1 cellular context compared by ENCODE assay signal in the genomic region with DNA sequence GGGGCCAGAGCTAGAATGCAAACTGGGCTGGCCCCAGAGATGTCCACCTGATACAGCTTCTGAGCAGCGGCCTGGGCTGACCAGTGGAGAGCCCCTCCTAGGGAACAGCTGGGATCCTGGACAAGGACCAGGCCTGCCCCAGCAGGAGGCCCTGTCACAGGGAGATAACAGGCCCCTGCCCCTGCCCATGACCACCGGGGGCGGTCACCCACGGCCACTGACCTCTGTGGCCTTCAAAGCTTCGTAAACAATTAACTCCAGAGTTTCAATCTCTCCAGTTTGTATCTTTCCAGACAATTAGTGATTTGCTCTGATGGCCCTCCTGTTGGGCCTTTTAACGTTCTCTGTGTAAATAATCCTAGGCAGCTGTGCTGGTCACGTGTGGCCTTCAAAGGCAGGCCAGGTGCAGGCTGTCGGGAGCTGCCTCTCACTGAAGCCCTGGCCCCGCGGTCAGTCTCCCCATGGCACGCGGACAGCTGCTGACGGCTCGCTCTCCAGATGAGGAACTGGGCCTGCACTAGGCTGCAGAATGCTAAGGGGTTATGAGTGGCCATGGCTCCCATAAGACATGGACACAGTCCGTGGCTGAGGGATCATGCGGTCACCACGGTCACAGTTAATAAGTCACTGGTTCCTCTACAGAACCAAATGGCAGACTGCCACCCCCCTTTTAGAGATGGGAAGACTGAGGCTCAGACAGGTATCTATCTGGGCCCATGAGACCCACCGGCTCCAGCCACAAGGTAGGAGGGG.
TF ChIP-seq lines count a peak whose summit lies in the region.

No MANE protein-coding gene starts in this region.

TF ChIP-seq in K562, 482 proteins besides CTCF, POLR2A, EP300 and RAD21 (continued from another document and continues in another):
- TF ChIP-seq RBBP5 (IDR thresholded peaks at IDR 0.05; ENCODE audit: borderline replicate concordance, insufficient read depth, low read length, poor library complexity, severe bottlenecking): peak; percentile 21
- no peak for TF ChIP-seq ZNF561 (CRISPR knock-in tag; conservative IDR thresholded peaks at IDR 0.05)
- TF ChIP-seq CHD1 (IDR thresholded peaks at IDR 0.05; ENCODE audit: low read length): no peak
- TF ChIP-seq SPI1 (IDR thresholded peaks at IDR 0.05; ENCODE audit: borderline replicate concordance, low read depth, low read length): peak; percentile 56; the same call in 1 of the 2 replicates
- TF ChIP-seq, protein P1, sequence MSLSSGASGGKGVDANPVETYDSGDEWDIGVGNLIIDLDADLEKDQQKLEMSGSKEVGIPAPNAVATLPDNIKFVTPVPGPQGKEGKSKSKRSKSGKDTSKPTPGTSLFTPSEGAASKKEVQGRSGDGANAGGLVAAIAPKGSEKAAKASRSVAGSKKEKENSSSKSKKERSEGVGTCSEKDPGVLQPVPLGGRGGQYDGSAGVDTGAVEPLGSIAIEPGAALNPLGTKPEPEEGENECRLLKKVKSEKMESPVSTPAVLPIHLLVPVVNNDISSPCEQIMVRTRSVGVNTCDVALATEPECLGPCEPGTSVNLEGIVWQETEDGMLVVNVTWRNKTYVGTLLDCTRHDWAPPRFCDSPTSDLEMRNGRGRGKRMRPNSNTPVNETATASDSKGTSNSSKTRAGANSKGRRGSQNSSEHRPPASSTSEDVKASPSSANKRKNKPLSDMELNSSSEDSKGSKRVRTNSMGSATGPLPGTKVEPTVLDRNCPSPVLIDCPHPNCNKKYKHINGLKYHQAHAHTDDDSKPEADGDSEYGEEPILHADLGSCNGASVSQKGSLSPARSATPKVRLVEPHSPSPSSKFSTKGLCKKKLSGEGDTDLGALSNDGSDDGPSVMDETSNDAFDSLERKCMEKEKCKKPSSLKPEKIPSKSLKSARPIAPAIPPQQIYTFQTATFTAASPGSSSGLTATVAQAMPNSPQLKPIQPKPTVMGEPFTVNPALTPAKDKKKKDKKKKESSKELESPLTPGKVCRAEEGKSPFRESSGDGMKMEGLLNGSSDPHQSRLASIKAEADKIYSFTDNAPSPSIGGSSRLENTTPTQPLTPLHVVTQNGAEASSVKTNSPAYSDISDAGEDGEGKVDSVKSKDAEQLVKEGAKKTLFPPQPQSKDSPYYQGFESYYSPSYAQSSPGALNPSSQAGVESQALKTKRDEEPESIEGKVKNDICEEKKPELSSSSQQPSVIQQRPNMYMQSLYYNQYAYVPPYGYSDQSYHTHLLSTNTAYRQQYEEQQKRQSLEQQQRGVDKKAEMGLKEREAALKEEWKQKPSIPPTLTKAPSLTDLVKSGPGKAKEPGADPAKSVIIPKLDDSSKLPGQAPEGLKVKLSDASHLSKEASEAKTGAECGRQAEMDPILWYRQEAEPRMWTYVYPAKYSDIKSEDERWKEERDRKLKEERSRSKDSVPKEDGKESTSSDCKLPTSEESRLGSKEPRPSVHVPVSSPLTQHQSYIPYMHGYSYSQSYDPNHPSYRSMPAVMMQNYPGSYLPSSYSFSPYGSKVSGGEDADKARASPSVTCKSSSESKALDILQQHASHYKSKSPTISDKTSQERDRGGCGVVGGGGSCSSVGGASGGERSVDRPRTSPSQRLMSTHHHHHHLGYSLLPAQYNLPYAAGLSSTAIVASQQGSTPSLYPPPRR (CRISPR knock-in tag; IDR thresholded peaks at IDR 0.05; ENCODE audit: borderline replicate concordance): 0 out of 2 replicates have a peak, but pooled peaks have one; percentile 29
- TF ChIP-seq, protein P2, sequence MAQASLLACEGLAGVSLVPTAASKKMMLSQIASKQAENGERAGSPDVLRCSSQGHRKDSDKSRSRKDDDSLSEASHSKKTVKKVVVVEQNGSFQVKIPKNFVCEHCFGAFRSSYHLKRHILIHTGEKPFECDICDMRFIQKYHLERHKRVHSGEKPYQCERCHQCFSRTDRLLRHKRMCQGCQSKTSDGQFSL (CRISPR knock-in tag; IDR thresholded peaks at IDR 0.05): no peak
- TF ChIP-seq, protein P2 (tag; IDR thresholded peaks at IDR 0.05): no peak
- TF ChIP-seq, protein P3, sequence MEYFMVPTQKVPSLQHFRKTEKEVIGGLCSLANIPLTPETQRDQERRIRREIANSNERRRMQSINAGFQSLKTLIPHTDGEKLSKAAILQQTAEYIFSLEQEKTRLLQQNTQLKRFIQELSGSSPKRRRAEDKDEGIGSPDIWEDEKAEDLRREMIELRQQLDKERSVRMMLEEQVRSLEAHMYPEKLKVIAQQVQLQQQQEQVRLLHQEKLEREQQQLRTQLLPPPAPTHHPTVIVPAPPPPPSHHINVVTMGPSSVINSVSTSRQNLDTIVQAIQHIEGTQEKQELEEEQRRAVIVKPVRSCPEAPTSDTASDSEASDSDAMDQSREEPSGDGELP (CRISPR knock-in tag; IDR thresholded peaks at IDR 0.05; ENCODE audit: borderline replicate concordance): peak; percentile 97
- TF ChIP-seq CREM (IDR thresholded peaks at IDR 0.05; ENCODE audit: low read depth): no peak
- peak; percentile 53; the same call in 1 of the 2 replicates for TF ChIP-seq BCOR (IDR thresholded peaks at IDR 0.05)
- TF ChIP-seq, protein P4, sequence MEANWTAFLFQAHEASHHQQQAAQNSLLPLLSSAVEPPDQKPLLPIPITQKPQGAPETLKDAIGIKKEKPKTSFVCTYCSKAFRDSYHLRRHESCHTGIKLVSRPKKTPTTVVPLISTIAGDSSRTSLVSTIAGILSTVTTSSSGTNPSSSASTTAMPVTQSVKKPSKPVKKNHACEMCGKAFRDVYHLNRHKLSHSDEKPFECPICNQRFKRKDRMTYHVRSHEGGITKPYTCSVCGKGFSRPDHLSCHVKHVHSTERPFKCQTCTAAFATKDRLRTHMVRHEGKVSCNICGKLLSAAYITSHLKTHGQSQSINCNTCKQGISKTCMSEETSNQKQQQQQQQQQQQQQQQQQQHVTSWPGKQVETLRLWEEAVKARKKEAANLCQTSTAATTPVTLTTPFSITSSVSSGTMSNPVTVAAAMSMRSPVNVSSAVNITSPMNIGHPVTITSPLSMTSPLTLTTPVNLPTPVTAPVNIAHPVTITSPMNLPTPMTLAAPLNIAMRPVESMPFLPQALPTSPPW (CRISPR knock-in tag; IDR thresholded peaks at IDR 0.05): peak; percentile 77
- peak; percentile 52; the same call in 1 of the 2 replicates for TF ChIP-seq SMARCA5 (IDR thresholded peaks at IDR 0.05)
- TF ChIP-seq, protein P5, sequence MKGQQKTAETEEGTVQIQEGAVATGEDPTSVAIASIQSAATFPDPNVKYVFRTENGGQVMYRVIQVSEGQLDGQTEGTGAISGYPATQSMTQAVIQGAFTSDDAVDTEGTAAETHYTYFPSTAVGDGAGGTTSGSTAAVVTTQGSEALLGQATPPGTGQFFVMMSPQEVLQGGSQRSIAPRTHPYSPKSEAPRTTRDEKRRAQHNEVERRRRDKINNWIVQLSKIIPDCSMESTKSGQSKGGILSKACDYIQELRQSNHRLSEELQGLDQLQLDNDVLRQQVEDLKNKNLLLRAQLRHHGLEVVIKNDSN (CRISPR knock-in tag; IDR thresholded peaks at IDR 0.05): peak; percentile 91
- no peak for TF ChIP-seq ZNF23 (CRISPR knock-in tag; IDR thresholded peaks at IDR 0.05)
- TF ChIP-seq, protein P6, sequence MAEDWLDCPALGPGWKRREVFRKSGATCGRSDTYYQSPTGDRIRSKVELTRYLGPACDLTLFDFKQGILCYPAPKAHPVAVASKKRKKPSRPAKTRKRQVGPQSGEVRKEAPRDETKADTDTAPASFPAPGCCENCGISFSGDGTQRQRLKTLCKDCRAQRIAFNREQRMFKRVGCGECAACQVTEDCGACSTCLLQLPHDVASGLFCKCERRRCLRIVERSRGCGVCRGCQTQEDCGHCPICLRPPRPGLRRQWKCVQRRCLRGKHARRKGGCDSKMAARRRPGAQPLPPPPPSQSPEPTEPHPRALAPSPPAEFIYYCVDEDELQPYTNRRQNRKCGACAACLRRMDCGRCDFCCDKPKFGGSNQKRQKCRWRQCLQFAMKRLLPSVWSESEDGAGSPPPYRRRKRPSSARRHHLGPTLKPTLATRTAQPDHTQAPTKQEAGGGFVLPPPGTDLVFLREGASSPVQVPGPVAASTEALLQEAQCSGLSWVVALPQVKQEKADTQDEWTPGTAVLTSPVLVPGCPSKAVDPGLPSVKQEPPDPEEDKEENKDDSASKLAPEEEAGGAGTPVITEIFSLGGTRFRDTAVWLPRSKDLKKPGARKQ (CRISPR knock-in tag; IDR thresholded peaks at IDR 0.05): no peak
- TF ChIP-seq RNF2 (IDR thresholded peaks at IDR 0.05): 0 out of 2 replicates have a peak, but pooled peaks have one; percentile 12
- TF ChIP-seq RBM39 (optimal IDR thresholded peaks at IDR 0.05; ENCODE audit: low read depth, low read length): no peak
- TF ChIP-seq, protein P7, sequence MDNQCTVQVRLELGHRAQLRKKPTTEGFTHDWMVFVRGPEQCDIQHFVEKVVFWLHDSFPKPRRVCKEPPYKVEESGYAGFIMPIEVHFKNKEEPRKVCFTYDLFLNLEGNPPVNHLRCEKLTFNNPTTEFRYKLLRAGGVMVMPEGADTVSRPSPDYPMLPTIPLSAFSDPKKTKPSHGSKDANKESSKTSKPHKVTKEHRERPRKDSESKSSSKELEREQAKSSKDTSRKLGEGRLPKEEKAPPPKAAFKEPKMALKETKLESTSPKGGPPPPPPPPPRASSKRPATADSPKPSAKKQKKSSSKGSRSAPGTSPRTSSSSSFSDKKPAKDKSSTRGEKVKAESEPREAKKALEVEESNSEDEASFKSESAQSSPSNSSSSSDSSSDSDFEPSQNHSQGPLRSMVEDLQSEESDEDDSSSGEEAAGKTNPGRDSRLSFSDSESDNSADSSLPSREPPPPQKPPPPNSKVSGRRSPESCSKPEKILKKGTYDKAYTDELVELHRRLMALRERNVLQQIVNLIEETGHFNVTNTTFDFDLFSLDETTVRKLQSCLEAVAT (IDR thresholded peaks at IDR 0.05): 0 out of 4 replicates have a peak, but pooled peaks of 1 of the 2 experiments have one; percentile 16
- TF ChIP-seq, protein P8, sequence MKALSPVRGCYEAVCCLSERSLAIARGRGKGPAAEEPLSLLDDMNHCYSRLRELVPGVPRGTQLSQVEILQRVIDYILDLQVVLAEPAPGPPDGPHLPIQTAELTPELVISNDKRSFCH (CRISPR knock-in tag; IDR thresholded peaks at IDR 0.05): no peak
- TF ChIP-seq, protein P8 (tag; IDR thresholded peaks at IDR 0.05): peak; percentile 75
- TF ChIP-seq, protein P9, sequence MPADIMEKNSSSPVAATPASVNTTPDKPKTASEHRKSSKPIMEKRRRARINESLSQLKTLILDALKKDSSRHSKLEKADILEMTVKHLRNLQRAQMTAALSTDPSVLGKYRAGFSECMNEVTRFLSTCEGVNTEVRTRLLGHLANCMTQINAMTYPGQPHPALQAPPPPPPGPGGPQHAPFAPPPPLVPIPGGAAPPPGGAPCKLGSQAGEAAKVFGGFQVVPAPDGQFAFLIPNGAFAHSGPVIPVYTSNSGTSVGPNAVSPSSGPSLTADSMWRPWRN (IDR thresholded peaks at IDR 0.05; ENCODE audit: low read depth): peak; percentile 82
- TF ChIP-seq, protein P10, sequence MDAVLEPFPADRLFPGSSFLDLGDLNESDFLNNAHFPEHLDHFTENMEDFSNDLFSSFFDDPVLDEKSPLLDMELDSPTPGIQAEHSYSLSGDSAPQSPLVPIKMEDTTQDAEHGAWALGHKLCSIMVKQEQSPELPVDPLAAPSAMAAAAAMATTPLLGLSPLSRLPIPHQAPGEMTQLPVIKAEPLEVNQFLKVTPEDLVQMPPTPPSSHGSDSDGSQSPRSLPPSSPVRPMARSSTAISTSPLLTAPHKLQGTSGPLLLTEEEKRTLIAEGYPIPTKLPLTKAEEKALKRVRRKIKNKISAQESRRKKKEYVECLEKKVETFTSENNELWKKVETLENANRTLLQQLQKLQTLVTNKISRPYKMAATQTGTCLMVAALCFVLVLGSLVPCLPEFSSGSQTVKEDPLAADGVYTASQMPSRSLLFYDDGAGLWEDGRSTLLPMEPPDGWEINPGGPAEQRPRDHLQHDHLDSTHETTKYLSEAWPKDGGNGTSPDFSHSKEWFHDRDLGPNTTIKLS (IDR thresholded peaks at IDR 0.05; ENCODE audit: borderline replicate concordance, low read depth): 0 out of 2 replicates have a peak, but pooled peaks have one; percentile 30
- TF ChIP-seq MTA2 (IDR thresholded peaks at IDR 0.05; ENCODE audit: low read depth): peak; percentile 72
- TF ChIP-seq NCOR1 (IDR thresholded peaks at IDR 0.05): peak; percentile 84
- TF ChIP-seq EGR1 (conservative IDR thresholded peaks at IDR 0.05): peak; percentile 80
- peak; percentile 55; the same call in 1 of the 2 replicates for TF ChIP-seq LEF1 (IDR thresholded peaks at IDR 0.05)
- no peak for TF ChIP-seq ZNF586 (CRISPR knock-in tag; conservative IDR thresholded peaks at IDR 0.05)
- TF ChIP-seq, protein P11, sequence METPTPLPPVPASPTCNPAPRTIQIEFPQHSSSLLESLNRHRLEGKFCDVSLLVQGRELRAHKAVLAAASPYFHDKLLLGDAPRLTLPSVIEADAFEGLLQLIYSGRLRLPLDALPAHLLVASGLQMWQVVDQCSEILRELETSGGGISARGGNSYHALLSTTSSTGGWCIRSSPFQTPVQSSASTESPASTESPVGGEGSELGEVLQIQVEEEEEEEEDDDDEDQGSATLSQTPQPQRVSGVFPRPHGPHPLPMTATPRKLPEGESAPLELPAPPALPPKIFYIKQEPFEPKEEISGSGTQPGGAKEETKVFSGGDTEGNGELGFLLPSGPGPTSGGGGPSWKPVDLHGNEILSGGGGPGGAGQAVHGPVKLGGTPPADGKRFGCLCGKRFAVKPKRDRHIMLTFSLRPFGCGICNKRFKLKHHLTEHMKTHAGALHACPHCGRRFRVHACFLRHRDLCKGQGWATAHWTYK (CRISPR knock-in tag; IDR thresholded peaks at IDR 0.05): no peak
- TF ChIP-seq, protein P12, sequence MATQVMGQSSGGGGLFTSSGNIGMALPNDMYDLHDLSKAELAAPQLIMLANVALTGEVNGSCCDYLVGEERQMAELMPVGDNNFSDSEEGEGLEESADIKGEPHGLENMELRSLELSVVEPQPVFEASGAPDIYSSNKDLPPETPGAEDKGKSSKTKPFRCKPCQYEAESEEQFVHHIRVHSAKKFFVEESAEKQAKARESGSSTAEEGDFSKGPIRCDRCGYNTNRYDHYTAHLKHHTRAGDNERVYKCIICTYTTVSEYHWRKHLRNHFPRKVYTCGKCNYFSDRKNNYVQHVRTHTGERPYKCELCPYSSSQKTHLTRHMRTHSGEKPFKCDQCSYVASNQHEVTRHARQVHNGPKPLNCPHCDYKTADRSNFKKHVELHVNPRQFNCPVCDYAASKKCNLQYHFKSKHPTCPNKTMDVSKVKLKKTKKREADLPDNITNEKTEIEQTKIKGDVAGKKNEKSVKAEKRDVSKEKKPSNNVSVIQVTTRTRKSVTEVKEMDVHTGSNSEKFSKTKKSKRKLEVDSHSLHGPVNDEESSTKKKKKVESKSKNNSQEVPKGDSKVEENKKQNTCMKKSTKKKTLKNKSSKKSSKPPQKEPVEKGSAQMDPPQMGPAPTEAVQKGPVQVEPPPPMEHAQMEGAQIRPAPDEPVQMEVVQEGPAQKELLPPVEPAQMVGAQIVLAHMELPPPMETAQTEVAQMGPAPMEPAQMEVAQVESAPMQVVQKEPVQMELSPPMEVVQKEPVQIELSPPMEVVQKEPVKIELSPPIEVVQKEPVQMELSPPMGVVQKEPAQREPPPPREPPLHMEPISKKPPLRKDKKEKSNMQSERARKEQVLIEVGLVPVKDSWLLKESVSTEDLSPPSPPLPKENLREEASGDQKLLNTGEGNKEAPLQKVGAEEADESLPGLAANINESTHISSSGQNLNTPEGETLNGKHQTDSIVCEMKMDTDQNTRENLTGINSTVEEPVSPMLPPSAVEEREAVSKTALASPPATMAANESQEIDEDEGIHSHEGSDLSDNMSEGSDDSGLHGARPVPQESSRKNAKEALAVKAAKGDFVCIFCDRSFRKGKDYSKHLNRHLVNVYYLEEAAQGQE (CRISPR knock-in tag; IDR thresholded peaks at IDR 0.05; ENCODE audit: low read depth): no peak
